Comparison of ENCODE assay signal across 1 cellular context in the genomic region with DNA sequence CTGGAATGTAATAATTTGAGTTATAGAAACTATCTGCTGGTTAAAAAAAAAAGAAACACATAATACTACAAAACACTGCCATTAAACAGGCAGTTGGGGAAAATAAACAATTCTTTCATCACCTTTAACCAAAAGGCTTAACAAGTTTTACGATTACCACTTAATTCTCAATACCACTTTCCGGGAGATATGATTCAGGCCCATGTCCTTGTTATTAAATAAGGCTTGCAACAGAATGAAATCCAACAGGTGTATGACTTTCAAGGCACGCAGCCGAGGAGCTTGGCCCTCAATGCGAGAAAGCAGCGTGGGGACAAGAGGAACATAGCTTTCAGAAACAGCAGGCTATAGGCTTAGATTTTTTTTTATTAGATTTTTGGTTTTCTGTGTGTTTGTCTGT.
TF ChIP-seq lines count a peak whose summit lies in the region.

No MANE protein-coding gene starts in this region.

TF ChIP-seq in IMR-90, 13 proteins besides CTCF, POLR2A, EP300 and RAD21:
- TF ChIP-seq MXI1 (IDR thresholded peaks at IDR 0.05; ENCODE audit: borderline replicate concordance, low read depth, low read length) (no peak), FOS (IDR thresholded peaks at IDR 0.05; ENCODE audit: low read depth, low read length) (no peak), MAZ (IDR thresholded peaks at IDR 0.05; ENCODE audit: borderline replicate concordance, low read depth, low read length) (no peak), CHD1 (IDR thresholded peaks at IDR 0.05; ENCODE audit: low read depth, low read length) (no peak), SMC3 (IDR thresholded peaks at IDR 0.05; ENCODE audit: low read depth, low read length) (no peak), CEBPB (IDR thresholded peaks at IDR 0.05; ENCODE audit: low read depth, low read length) (no peak), NFE2L2 (IDR thresholded peaks at IDR 0.05; ENCODE audit: low read depth, low read length) (no peak), RFX5 (IDR thresholded peaks at IDR 0.05; ENCODE audit: low read depth, low read length) (no peak), BHLHE40 (IDR thresholded peaks at IDR 0.05; ENCODE audit: low read depth, low read length) (no peak), ELK1 (IDR thresholded peaks at IDR 0.05; ENCODE audit: borderline replicate concordance, low read depth, low read length) (no peak), RCOR1 (IDR thresholded peaks at IDR 0.05; ENCODE audit: insufficient replicate concordance, low read length) (no peak), MAFK (IDR thresholded peaks at IDR 0.05; ENCODE audit: low read depth, low read length) (no peak), USF2 (IDR thresholded peaks at IDR 0.05; ENCODE audit: low read depth, low read length) (no peak)
